ENCODE assay signal across 27 cellular contexts in genomic region chr16:946048-946395, GRCh38. TPM values are rescaled to one million over a fixed set of nuclear protein-coding genes. Genes with fewer than 3 reads are reported as not detected.
"Had no signal": no experiment of that assay in that cellular context is flagged by ENCODE, and none has a peak within 500 bp of the region (broad histone marks: within the 10 kb centered on the region; RNA-seq: fewer than 3 reads in every experiment).

No MANE protein-coding gene starts in this region.

- DNase-seq: activated CD4-positive, alpha-beta T cell treated with anti-CD3 and anti-CD28 coated beads for 36 hours; activated CD4-positive, CD25-positive, alpha-beta regulatory T cell; activated CD8-positive, alpha-beta memory T cell treated with anti-CD3 and anti-CD28 coated beads, Interleukin-2, amount 10 ng/mL, durations not matched to agents 7 days and 5 days; activated CD8-positive, alpha-beta T cell treated with anti-CD3 and anti-CD28 coated beads, Interleukin-2, amount 10 ng/mL, durations not matched to agents 7 days and 5 days; activated naive CD4-positive, alpha-beta T cell treated with Interleukin-2 at 50 U/mL for 16 hours; activated naive CD8-positive, alpha-beta T cell treated with anti-CD3 and anti-CD28 coated beads for 36 hours; activated T-cell treated with anti-CD3 and anti-CD28 coated beads for 4 hours; activated T-cell treated with anti-CD3 and anti-CD28 coated beads, Interleukin-2, amount 50 U/mL, for 72 hours; adrenal gland; hypothalamus; immature natural killer cell; kidney glomerular epithelial cell; lower lobe of right lung; mesenchymal stem cell; naive thymus-derived CD8-positive, alpha-beta T cell; nucleus accumbens; sigmoid colon; stimulated activated naive CD4-positive, alpha-beta T cell; T-cell had no signal

- FAIRE-seq: endothelial cell of umbilical vein had no signal

- H3K9ac ChIP-seq: parathyroid adenoma had no signal

- H3K4me3 ChIP-seq: adrenal gland, heart left ventricle, left lung, lower lobe of right lung, psoas muscle, sigmoid colon, suprapubic skin, tibial nerve had no signal

- H3K4me1 ChIP-seq: adrenal gland, heart left ventricle, left lung, lower lobe of right lung, parathyroid adenoma, psoas muscle, sigmoid colon, suprapubic skin, tibial nerve had no signal

- H3K27me3 ChIP-seq: adrenal gland, heart left ventricle, left lung, sigmoid colon, suprapubic skin, tibial nerve had no signal

- ATAC-seq: activated CD4-positive, alpha-beta T cell treated with anti-CD3 and anti-CD28 coated beads for 36 hours; activated CD8-positive, alpha-beta memory T cell treated with anti-CD3 and anti-CD28 coated beads, Interleukin-2, amount 10 ng/mL, durations not matched to agents 7 days and 5 days; activated CD8-positive, alpha-beta T cell treated with anti-CD3 and anti-CD28 coated beads, Interleukin-2, amount 10 ng/mL, durations not matched to agents 7 days and 5 days; activated T-cell treated with anti-CD3 and anti-CD28 coated beads, Interleukin-2, amount 50 U/mL, for 72 hours; esophagus mucosa; heart left ventricle; left lung; naive thymus-derived CD8-positive, alpha-beta T cell; psoas muscle; T-cell had no signal

- H3K27ac ChIP-seq: adrenal gland, heart left ventricle, left lung, lower lobe of right lung, parathyroid adenoma, psoas muscle, sigmoid colon, suprapubic skin, tibial nerve had no signal

RNA-seq across cellular contexts. Expression of gene SOX8, which starts 35.5 kb away (rescaled TPM):
- total RNA-seq: activated CD8-positive, alpha-beta T cell treated with anti-CD3 and anti-CD28 coated beads, Interleukin-2, amount 10 ng/mL, durations not matched to agents 7 days and 5 days had no signal
